In the genomic region with DNA sequence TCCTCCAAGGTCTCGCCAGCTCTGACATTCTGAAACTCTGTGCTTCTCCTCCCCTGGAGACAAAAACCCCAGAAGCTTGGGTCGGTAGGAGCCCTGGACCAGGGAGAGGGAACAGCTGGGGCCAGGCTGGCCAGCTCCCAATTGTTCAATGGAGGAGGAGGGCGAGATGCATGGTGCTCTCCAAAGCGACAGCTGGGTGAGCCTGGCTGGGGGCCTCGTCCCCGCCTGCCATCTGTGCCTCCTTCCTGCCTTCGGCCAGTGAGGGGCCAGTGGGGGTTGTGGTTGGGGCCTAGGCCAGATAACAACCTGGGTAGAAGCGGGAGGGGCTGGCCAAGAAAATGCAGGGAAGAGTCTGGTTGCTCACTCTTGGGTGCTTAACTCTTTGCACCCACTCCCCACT, we compare ENCODE assay signal across 17 cellular contexts.
DNase-seq lines count a peak whose midpoint lies in the region; ATAC-seq, FAIRE-seq and TF ChIP-seq lines count a peak whose summit lies in the region.
"Had no signal": no experiment of that assay in that cellular context is flagged by ENCODE, and none has a peak within 500 bp of the region (broad histone marks: within the 10 kb centered on the region; RNA-seq: fewer than 3 reads in every experiment).

No MANE protein-coding gene starts in this region.

- H3K27ac ChIP-seq in GM23338 (ENCODE audit: low read depth) (no peak overlapping the region), coronary artery (no peak overlapping the region)
- H3K27ac ChIP-seq: body of pancreas, HL-60, RWPE1 had no signal

- H3K27me3 ChIP-seq in GM23338 (ENCODE audit: insufficient read depth): no peaks in the 10 kb centered on the region
- H3K27me3 ChIP-seq: body of pancreas had no signal

- H3K4me3 ChIP-seq in GM23338 (no peak overlapping the region), coronary artery (no peak overlapping the region)
- H3K4me3 ChIP-seq: body of pancreas had no signal

- H3K4me3 Mint-ChIP-seq in GM23338: no peak overlapping the region
- H3K4me3 Mint-ChIP-seq: activated naive CD4-positive, alpha-beta T cell treated with anti-CD3 and anti-CD28 coated beads, Interleukin-2, amount 10 ng/mL, durations not matched to agents 7 days and 5 days; effector memory CD8-positive, alpha-beta T cell had no signal

- TF ChIP-seq POLR2A in GM12892 (IDR thresholded peaks at IDR 0.05; ENCODE audit: low read depth, low read length): no peak

- H3K27me3 Mint-ChIP-seq in GM23338 (ENCODE audit: insufficient read depth, low read depth, poor library complexity): peaks cover 6% of the 10 kb centered on the region

- no peaks in the 10 kb centered on the region for H3K9me2 ChIP-seq in GM23338 (ENCODE audit: insufficient read depth)

- TF ChIP-seq CTCF in GM23338 (conservative IDR thresholded peaks at IDR 0.05; ENCODE audit: low read depth in 2 of 2) (no peak), coronary artery (IDR thresholded peaks at IDR 0.05) (no peak)

- no peak overlapping the region for H2AFZ ChIP-seq in GM23338

- H4K20me1 ChIP-seq in GM23338 (replicated peaks; ENCODE audit: insufficient read depth): no peaks in the 10 kb centered on the region

- no peak for FAIRE-seq in GM12892 (lab: Jason Lieb, UNC)
- FAIRE-seq: GM19239 had no signal

- no peaks in the 10 kb centered on the region for H3K36me3 ChIP-seq in GM23338 (ENCODE audit: insufficient read depth)

- DNase-seq in GM23338 (ENCODE audit: low spot score) (no peak), NCI-H446 treated with DMSO at 0.1 percent for 48 hours (lab: John Stamatoyannopoulos, UW) (peak; percentile 83), coronary artery (ENCODE audit: low spot score) (peak; percentile 50), nucleus accumbens (lab: John Stamatoyannopoulos, UW) (peak in 36 of 56 donors; percentile 27 to 75 (median 49)), NCI-H1930 (lab: John Stamatoyannopoulos, UW) (no peak), GM12892 (ENCODE audit: insufficient read length) (no peak)
- DNase-seq: activated naive CD4-positive, alpha-beta T cell treated with anti-CD3 and anti-CD28 coated beads, Interleukin-2, amount 10 ng/mL, durations not matched to agents 7 days and 5 days; effector memory CD8-positive, alpha-beta T cell; NCI-H1436 treated with DMSO at 0.1 percent for 48 hours; T-helper 2 cell had no signal

- H3K79me2 ChIP-seq in GM23338 (replicated peaks; ENCODE audit: insufficient read depth): no peaks in the 10 kb centered on the region

- H3K36me3 Mint-ChIP-seq in GM23338 (ENCODE audit: low read depth): no peaks in the 10 kb centered on the region
- H3K36me3 Mint-ChIP-seq: activated naive CD4-positive, alpha-beta T cell treated with anti-CD3 and anti-CD28 coated beads, Interleukin-2, amount 10 ng/mL, durations not matched to agents 7 days and 5 days had no signal

- ATAC-seq in GM23338: peak; percentile 57
- no peak for ATAC-seq in SK-N-SH treated with all-trans-retinoic acid at 6 μM for 48 hours
- ATAC-seq in GM18861 (IDR thresholded peaks at IDR 0.05; ENCODE audit: unreplicated experiment): no peak
- ATAC-seq: body of pancreas; effector memory CD8-positive, alpha-beta T cell had no signal

- no peak overlapping the region for H3K27ac Mint-ChIP-seq in GM23338
- H3K27ac Mint-ChIP-seq: activated naive CD4-positive, alpha-beta T cell treated with anti-CD3 and anti-CD28 coated beads, Interleukin-2, amount 10 ng/mL, durations not matched to agents 7 days and 5 days; effector memory CD8-positive, alpha-beta T cell; progenitor cell of endocrine pancreas had no signal

- peaks cover 19% of the 10 kb centered on the region for H3K4me1 Mint-ChIP-seq in GM23338
- H3K4me1 Mint-ChIP-seq: activated naive CD4-positive, alpha-beta T cell treated with anti-CD3 and anti-CD28 coated beads, Interleukin-2, amount 10 ng/mL, durations not matched to agents 7 days and 5 days had no signal

- H3K4me2 ChIP-seq in GM23338: no peak overlapping the region

- H3K9me3 Mint-ChIP-seq in GM23338: no peaks in the 10 kb centered on the region
- H3K9me3 Mint-ChIP-seq: activated naive CD4-positive, alpha-beta T cell treated with anti-CD3 and anti-CD28 coated beads, Interleukin-2, amount 10 ng/mL, durations not matched to agents 7 days and 5 days; effector memory CD8-positive, alpha-beta T cell had no signal

- peaks cover 18% of the 10 kb centered on the region for H3K4me1 ChIP-seq in GM23338 (ENCODE audit: insufficient read depth)
- H3K4me1 ChIP-seq: body of pancreas had no signal

- H3F3A ChIP-seq in GM23338 (replicated peaks; ENCODE audit: low read depth): no peaks in the 10 kb centered on the region

TF ChIP-seq in GM23338, 12 proteins besides CTCF, POLR2A, EP300 and RAD21 (continues in another document):
- TF ChIP-seq EZH2 (IDR thresholded peaks at IDR 0.05; ENCODE audit: low read depth, unreplicated experiment): no peak
- TF ChIP-seq ZNF114 (CRISPR knock-in tag; IDR thresholded peaks at IDR 0.05): no peak
- no peak for TF ChIP-seq STAT1 (IDR thresholded peaks at IDR 0.05; ENCODE audit: unreplicated experiment)
- TF ChIP-seq NANOG (IDR thresholded peaks at IDR 0.05; ENCODE audit: borderline replicate concordance): no peak
- TF ChIP-seq POLR2AphosphoS5 (IDR thresholded peaks at IDR 0.05; ENCODE audit: low read depth): no peak
- TF ChIP-seq JUNB (IDR thresholded peaks at IDR 0.05; ENCODE audit: unreplicated experiment): no peak
- no peak for TF ChIP-seq EZH2phosphoT487 (IDR thresholded peaks at IDR 0.05; ENCODE audit: unreplicated experiment)
- TF ChIP-seq, protein P1, sequence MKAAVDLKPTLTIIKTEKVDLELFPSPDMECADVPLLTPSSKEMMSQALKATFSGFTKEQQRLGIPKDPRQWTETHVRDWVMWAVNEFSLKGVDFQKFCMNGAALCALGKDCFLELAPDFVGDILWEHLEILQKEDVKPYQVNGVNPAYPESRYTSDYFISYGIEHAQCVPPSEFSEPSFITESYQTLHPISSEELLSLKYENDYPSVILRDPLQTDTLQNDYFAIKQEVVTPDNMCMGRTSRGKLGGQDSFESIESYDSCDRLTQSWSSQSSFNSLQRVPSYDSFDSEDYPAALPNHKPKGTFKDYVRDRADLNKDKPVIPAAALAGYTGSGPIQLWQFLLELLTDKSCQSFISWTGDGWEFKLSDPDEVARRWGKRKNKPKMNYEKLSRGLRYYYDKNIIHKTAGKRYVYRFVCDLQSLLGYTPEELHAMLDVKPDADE (IDR thresholded peaks at IDR 0.05): no peak
- no peak for TF ChIP-seq ZNF331 (CRISPR knock-in tag; IDR thresholded peaks at IDR 0.05; ENCODE audit: low read depth)
- TF ChIP-seq CREB1 (CRISPR knock-in tag; IDR thresholded peaks at IDR 0.05; ENCODE audit: low read depth): no peak

TF ChIP-seq in SK-N-SH treated with all-trans-retinoic acid at 6 μM for 48 hours, 23 proteins besides CTCF, POLR2A, EP300 and RAD21:
- TF ChIP-seq ZNF8 (CRISPR knock-in tag; IDR thresholded peaks at IDR 0.05): no peak
- TF ChIP-seq SNAI2 (CRISPR knock-in tag; IDR thresholded peaks at IDR 0.05): no peak
- no peak for TF ChIP-seq ESRRG (CRISPR knock-in tag; IDR thresholded peaks at IDR 0.05)
- TF ChIP-seq POU6F1 (CRISPR knock-in tag; IDR thresholded peaks at IDR 0.05; ENCODE audit: borderline replicate concordance, low read depth): no peak
TF ChIP-seq in SK-N-SH treated with all-trans-retinoic acid at 6 μM for 48 hours: peak in this region for 0.

Comparison
In these comparisons a context has a peak if more than half of its experiments do, and no peak if none do; other contexts are left out.
1. DNase-seq: peak in NCI-H446 treated with DMSO at 0.1 percent for 48 hours (single experiment), coronary artery (single experiment) and nucleus accumbens (36 of 56); none in GM23338 (single experiment), NCI-H1930 (0 of 2) and GM12892 (single experiment).